Comparison of ENCODE assay signal across 1 cellular context in genomic region chr11:1034456-1035295, GRCh38.
TF ChIP-seq lines count a peak whose summit lies in the region.

No MANE protein-coding gene starts in this region.

TF ChIP-seq in H1, 55 proteins besides CTCF, POLR2A, EP300 and RAD21:
- TF ChIP-seq CBX5 (IDR thresholded peaks at IDR 0.05; ENCODE audit: low read depth, low read length), result no peak
- TF ChIP-seq RXRA (IDR thresholded peaks at IDR 0.05; ENCODE audit: insufficient read depth, low read depth, low read length), result no peak
- TF ChIP-seq CHD2 (IDR thresholded peaks at IDR 0.05; ENCODE audit: low read length), result no peak
- TF ChIP-seq BRCA1 (IDR thresholded peaks at IDR 0.05; ENCODE audit: low read depth, low read length), result no peak
- TF ChIP-seq USF2 (IDR thresholded peaks at IDR 0.05; ENCODE audit: low read length), result no peak
- TF ChIP-seq RNF2 (IDR thresholded peaks at IDR 0.05; ENCODE audit: borderline replicate concordance, low read depth, low read length, missing control alignments, poor library complexity, severe bottlenecking), result no peak
- no peak for TF ChIP-seq CBX8 (IDR thresholded peaks at IDR 0.05; ENCODE audit: borderline replicate concordance, low read depth, low read length)
